In genomic region chrX:136708348-136708747, GRCh38 we compare ENCODE assay signal across 8 cellular contexts.
DNase-seq lines count a peak whose midpoint lies in the region; ATAC-seq and TF ChIP-seq lines count a peak whose summit lies in the region.

No MANE protein-coding gene starts in this region.

- no peak overlapping the region for H3K27ac ChIP-seq in A673 (ENCODE audit: low read depth, low read length, poor library complexity, severe bottlenecking)

- no peak for ATAC-seq in HG03039 (IDR thresholded peaks at IDR 0.05; ENCODE audit: unreplicated experiment)
- ATAC-seq in HG03196 (IDR thresholded peaks at IDR 0.05; ENCODE audit: unreplicated experiment): no peak
- no peak for ATAC-seq in GM19463 (IDR thresholded peaks at IDR 0.05; ENCODE audit: unreplicated experiment)

- no peak overlapping the region for H3K4me3 ChIP-seq in A673 (ENCODE audit: low read depth, low read length, poor library complexity, severe bottlenecking)
- H3K4me3 ChIP-seq in fibroblast of mammary gland (ENCODE audit: control insufficient read depth, low read depth, low read length): no peak overlapping the region

- no peaks in the 10 kb centered on the region for H3K27me3 ChIP-seq in A673 (replicated peaks; ENCODE audit: insufficient read depth, low read depth, low read length, poor library complexity)

- no peaks in the 10 kb centered on the region for H3K9me3 ChIP-seq in A673 (ENCODE audit: low read depth, low read length, poor library complexity, severe bottlenecking)

- POLR2A ChIA-PET in A673 (lab: Charles Lee; ENCODE audit: low non-redundant PET): no interaction called here

- TF ChIP-seq CTCF in A673 (conservative IDR thresholded peaks at IDR 0.05; ENCODE audit: low read depth, low read length): peak; percentile 68
- TF ChIP-seq CTCF in GM12872 (IDR thresholded peaks at IDR 0.05; ENCODE audit: insufficient read depth, low read depth, low read length): peak; percentile 36; the same call in 1 of the 3 replicates
- TF ChIP-seq CTCF in fibroblast of mammary gland (conservative IDR thresholded peaks at IDR 0.05; ENCODE audit: control insufficient read depth, insufficient read depth, low read depth, low read length): peak; percentile 50

- H3K4me1 ChIP-seq in A673 (ENCODE audit: insufficient read depth, low read length, poor library complexity, severe bottlenecking): peaks cover 9% of the 10 kb centered on the region

- no peaks in the 10 kb centered on the region for H3K36me3 ChIP-seq in A673 (ENCODE audit: insufficient read depth, low read length, poor library complexity, severe bottlenecking)

- intact Hi-C loops in A673 (cut with micrococcal nuclease; ENCODE audit: unreplicated experiment): no loop called here

- CTCF ChIA-PET in A673 (lab: Charles Lee): interaction anchor here (0.5 to 0.7 kb wide), 6 partner anchors 18 to 219 kb away, joined by 3 to 6 read pairs (median 4); no protein-coding TSS in a partner anchor

- DNase-seq in A673 (ENCODE audit: low spot score) (peak; percentile 16), NCI-H2227 (lab: John Stamatoyannopoulos, UW; ENCODE audit: unreplicated experiment) (peak; percentile 17), fibroblast of mammary gland (ENCODE audit: low read depth) (no peak)
- DNase-seq in central memory CD4-positive, alpha-beta T cell: no peak

- BruUV-seq in A673 (replicated peaks; lab: Mats Ljungman, UMichigan): no TSS peak

Comparison
In these comparisons a context has a peak if more than half of its experiments do, and no peak if none do; other contexts are left out.
1. DNase-seq: peak in A673 (single experiment) and NCI-H2227 (single experiment); none in fibroblast of mammary gland (single experiment) and central memory CD4-positive, alpha-beta T cell (single experiment).
2. Peak in every context shown above with its lines, with median percentiles within 50 percentile points of each other: CTCF ChIP-seq.